9 cellular contexts compared by ENCODE assay signal in genomic region chr6:40907198-40907701, GRCh38.
DNase-seq lines count a peak whose midpoint lies in the region; ATAC-seq and TF ChIP-seq lines count a peak whose summit lies in the region.
"Had no signal": no experiment of that assay in that cellular context is flagged by ENCODE, and none has a peak within 500 bp of the region (broad histone marks: within the 10 kb centered on the region; RNA-seq: fewer than 3 reads in every experiment).

No MANE protein-coding gene starts in this region.

- H3K4me3 Mint-ChIP-seq in brain (no peak overlapping the region), Caco-2 (ENCODE audit: unreplicated experiment) (no peak overlapping the region)
- H3K4me3 Mint-ChIP-seq in activated CD8-positive, alpha-beta T cell treated with anti-CD3 and anti-CD28 coated beads for 36 hours = no peak overlapping the region

- TF ChIP-seq CTCF in brain (conservative IDR thresholded peaks at IDR 0.05) = no peak
- no peak for TF ChIP-seq CTCF in Caco-2 (IDR thresholded peaks at IDR 0.05; ENCODE audit: insufficient read depth in 1 of 2, low read depth in 1 of 2, low read length in 1 of 2, severe bottlenecking in 1 of 2, unreplicated experiment in 1 of 2)
- no peak for TF ChIP-seq CTCF in activated CD8-positive, alpha-beta T cell treated with anti-CD3 and anti-CD28 coated beads for 36 hours (IDR thresholded peaks at IDR 0.05)

- no peaks in the 10 kb centered on the region for H3K27me3 ChIP-seq in Caco-2 (replicated peaks; ENCODE audit: control insufficient read depth, insufficient read depth, low read length)

- DNase-seq in G401 (ENCODE audit: low spot score) = peak; percentile 50
- peak; percentile 51 for DNase-seq in NCI-H2081 treated with DMSO at 0.1 percent for 48 hours (lab: John Stamatoyannopoulos, UW)
- DNase-seq in lung microvascular endothelial cell (ENCODE audit: low read depth in 2 of 2) = peak; percentile 59 to 75
- DNase-seq in Caco-2 = no peak
- DNase-seq in activated CD8-positive, alpha-beta T cell treated with anti-CD3 and anti-CD28 coated beads for 36 hours = no peak
- no peak for DNase-seq in activated naive CD4-positive, alpha-beta T cell treated with anti-CD3 and anti-CD28 coated beads, Interleukin-2, amount 50 U/mL, for 72 hours (ENCODE audit: low spot score in 2 of 2)
- no peak for DNase-seq in SKM-1 (lab: John Stamatoyannopoulos, UW; ENCODE audit: unreplicated experiment)
- DNase-seq: activated T-cell treated with anti-CD3 and anti-CD28 coated beads, Interleukin-2, amount 50 U/mL, for 1 hour had no signal

- H3K4me3 ChIP-seq in Caco-2 (ENCODE audit: low read depth, low read length) = no peak overlapping the region

- no peaks in the 10 kb centered on the region for H3K9me3 ChIP-seq in Caco-2

- no TSS peak for BruUV-seq in Caco-2 (replicated peaks; lab: Mats Ljungman, UMichigan)

- POLR2A ChIA-PET in Caco-2 (lab: Charles Lee) = no interaction called here
- POLR2A ChIA-PET in activated CD8-positive, alpha-beta T cell treated with anti-CD3 and anti-CD28 coated beads for 36 hours (lab: Charles Lee) = no interaction called here

- no peak for ATAC-seq in activated CD8-positive, alpha-beta T cell treated with anti-CD3 and anti-CD28 coated beads for 36 hours
- ATAC-seq in activated naive CD4-positive, alpha-beta T cell treated with anti-CD3 and anti-CD28 coated beads, Interleukin-2, amount 50 U/mL, for 72 hours = no peak

- H3K36me3 Mint-ChIP-seq in brain (no peaks in the 10 kb centered on the region), Caco-2 (ENCODE audit: insufficient read depth, unreplicated experiment) (no peaks in the 10 kb centered on the region)
- no peaks in the 10 kb centered on the region for H3K36me3 Mint-ChIP-seq in activated CD8-positive, alpha-beta T cell treated with anti-CD3 and anti-CD28 coated beads for 36 hours (ENCODE audit: low read depth)
- no peaks in the 10 kb centered on the region for H3K36me3 Mint-ChIP-seq in activated naive CD4-positive, alpha-beta T cell treated with anti-CD3 and anti-CD28 coated beads, Interleukin-2, amount 50 U/mL, for 72 hours

- peaks cover 7% of the 10 kb centered on the region for H3K27me3 Mint-ChIP-seq in brain
- no peaks in the 10 kb centered on the region for H3K27me3 Mint-ChIP-seq in Caco-2 (ENCODE audit: insufficient read depth, unreplicated experiment)
- peaks cover 11% of the 10 kb centered on the region for H3K27me3 Mint-ChIP-seq in activated CD8-positive, alpha-beta T cell treated with anti-CD3 and anti-CD28 coated beads for 36 hours

- peak overlapping the region in 4 of 5 experiments; percentile 2 to 75 (median 34) for H3K27ac Mint-ChIP-seq in brain
- no peak overlapping the region for H3K27ac Mint-ChIP-seq in Caco-2 (ENCODE audit: unreplicated experiment)
- H3K27ac Mint-ChIP-seq in activated CD8-positive, alpha-beta T cell treated with anti-CD3 and anti-CD28 coated beads for 36 hours = no peak overlapping the region
- H3K27ac Mint-ChIP-seq in activated naive CD4-positive, alpha-beta T cell treated with anti-CD3 and anti-CD28 coated beads, Interleukin-2, amount 50 U/mL, for 72 hours = no peak overlapping the region

- CTCF ChIA-PET in Caco-2 (lab: Charles Lee) = no interaction called here
- CTCF ChIA-PET in activated CD8-positive, alpha-beta T cell treated with anti-CD3 and anti-CD28 coated beads for 36 hours (lab: Charles Lee) = interaction anchor here (0.9 kb wide), 1 partner anchor 73 kb away, joined by 4 read pairs; no protein-coding TSS in a partner anchor

- intact Hi-C loops in Caco-2 (cut with micrococcal nuclease; ENCODE audit: unreplicated experiment) = no loop called here
- intact Hi-C loops in activated CD8-positive, alpha-beta T cell treated with anti-CD3 and anti-CD28 coated beads for 36 hours (cut with micrococcal nuclease) = no loop called here

- in situ Hi-C loops in G401 (cut with HindIII; ENCODE audit: low sequenced_read_pairs) = no loop called here

- H3K9me3 Mint-ChIP-seq in brain = peaks cover 0 to 11% (median 4%) of the 10 kb centered on the region in 5 experiments
- peaks cover 13% of the 10 kb centered on the region for H3K9me3 Mint-ChIP-seq in Caco-2 (ENCODE audit: unreplicated experiment)
- H3K9me3 Mint-ChIP-seq in activated CD8-positive, alpha-beta T cell treated with anti-CD3 and anti-CD28 coated beads for 36 hours = no peaks in the 10 kb centered on the region
- H3K9me3 Mint-ChIP-seq in activated naive CD4-positive, alpha-beta T cell treated with anti-CD3 and anti-CD28 coated beads, Interleukin-2, amount 50 U/mL, for 72 hours = no peaks in the 10 kb centered on the region

- no peaks in the 10 kb centered on the region for H3K36me3 ChIP-seq in Caco-2 (ENCODE audit: control insufficient read depth, insufficient read depth, low read length)

- no peaks in the 10 kb centered on the region for H3K4me1 ChIP-seq in Caco-2

- peaks cover 8% of the 10 kb centered on the region for H3K4me1 Mint-ChIP-seq in brain
- H3K4me1 Mint-ChIP-seq in Caco-2 (ENCODE audit: low read depth, unreplicated experiment) = no peaks in the 10 kb centered on the region
- no peaks in the 10 kb centered on the region for H3K4me1 Mint-ChIP-seq in activated CD8-positive, alpha-beta T cell treated with anti-CD3 and anti-CD28 coated beads for 36 hours (ENCODE audit: low read depth)

Comparison
In these comparisons a context has a peak if more than half of its experiments do, and no peak if none do; other contexts are left out.
1. DNase-seq: peak in G401 (single experiment), NCI-H2081 treated with DMSO at 0.1 percent for 48 hours (single experiment) and lung microvascular endothelial cell (2 of 2); none in Caco-2 (0 of 2), activated CD8-positive, alpha-beta T cell treated with anti-CD3 and anti-CD28 coated beads for 36 hours (single experiment), activated naive CD4-positive, alpha-beta T cell treated with anti-CD3 and anti-CD28 coated beads, Interleukin-2, amount 50 U/mL, for 72 hours (0 of 2) and SKM-1 (single experiment).
2. H3K27ac Mint-ChIP-seq: peak in brain (4 of 5); none in Caco-2 (single experiment), activated CD8-positive, alpha-beta T cell treated with anti-CD3 and anti-CD28 coated beads for 36 hours (single experiment) and activated naive CD4-positive, alpha-beta T cell treated with anti-CD3 and anti-CD28 coated beads, Interleukin-2, amount 50 U/mL, for 72 hours (0 of 2).